Comparison of ENCODE assay signal across 15 cellular contexts in genomic region chr11:17610402-17610894, GRCh38.
"Had no signal": no experiment of that assay in that cellular context is flagged by ENCODE, and none has a peak within 500 bp of the region (broad histone marks: within the 10 kb centered on the region; RNA-seq: fewer than 3 reads in every experiment).

No MANE protein-coding gene starts in this region.

- H3K4me1 ChIP-seq: adrenal gland, sigmoid colon, testis had no signal

- H3K4me3 Mint-ChIP-seq: activated B cell treated with CpG ODN at 0.5 μM for 24 hours; activated naive CD4-positive, alpha-beta T cell treated with anti-CD3 and anti-CD28 coated beads for 36 hours; activated T-helper 1 cell treated with anti-CD3 and anti-CD28 coated beads, Interleukin-12 subunit alpha, Interleukin-12 subunit beta, Interleukin-2, Interleukin-4 antibody, amounts not matched to agents 30 ng/mL and 10 ng/mL and 1 ng/mL, durations not matched to agents 14 hours and 24 hours and 36 hours; natural killer cell treated with Interleukin-12 subunit alpha and Interleukin-12 subunit beta and Interleukin-15 and Interleukin-18, amount 100 ng/mL, for 72 hours; stimulated activated naive CD8-positive, alpha-beta T cell treated with anti-CD3 and anti-CD28 coated beads, Interleukin-15, amount 100 ng/mL, for 72 hours; T-helper 1 cell treated with Interleukin-12 subunit alpha and Interleukin-12 subunit beta and Interleukin-4 antibody, amounts not matched to agents 30 μg/mL and 1 μg/mL, for 36 hours had no signal

- H3K4me3 ChIP-seq: adrenal gland, sigmoid colon, testis had no signal

- DNase-seq: activated B cell treated with CpG ODN at 0.5 μM for 24 hours; activated naive CD4-positive, alpha-beta T cell treated with anti-CD3 and anti-CD28 coated beads for 36 hours; dermis blood vessel endothelial cell; hypothalamus; occipital lobe; SHP77; sigmoid colon; stimulated activated CD4-positive, alpha-beta T cell treated with anti-CD3 and anti-CD28 coated beads, Interleukin-2, amount 100 ng/mL, for 48 hours; stimulated activated naive CD8-positive, alpha-beta T cell treated with anti-CD3 and anti-CD28 coated beads, Interleukin-15, amount 100 ng/mL, for 72 hours; testis had no signal

- H3K36me3 Mint-ChIP-seq: natural killer cell treated with Interleukin-12 subunit alpha and Interleukin-12 subunit beta and Interleukin-15 and Interleukin-18, amount 100 ng/mL, for 72 hours had no signal

- FAIRE-seq: TTC549 had no signal

- H3K9me3 Mint-ChIP-seq: activated B cell treated with CpG ODN at 0.5 μM for 24 hours; activated naive CD4-positive, alpha-beta T cell treated with anti-CD3 and anti-CD28 coated beads for 36 hours; activated T-helper 1 cell treated with anti-CD3 and anti-CD28 coated beads, Interleukin-12 subunit alpha, Interleukin-12 subunit beta, Interleukin-2, Interleukin-4 antibody, amounts not matched to agents 30 ng/mL and 10 ng/mL and 1 ng/mL, durations not matched to agents 14 hours and 24 hours and 36 hours; natural killer cell treated with Interleukin-12 subunit alpha and Interleukin-12 subunit beta and Interleukin-15 and Interleukin-18, amount 100 ng/mL, for 72 hours; stimulated activated naive CD8-positive, alpha-beta T cell treated with anti-CD3 and anti-CD28 coated beads, Interleukin-15, amount 100 ng/mL, for 72 hours; T-helper 1 cell treated with Interleukin-12 subunit alpha and Interleukin-12 subunit beta and Interleukin-4 antibody, amounts not matched to agents 30 μg/mL and 1 μg/mL, for 36 hours had no signal

- H3K27me3 ChIP-seq: adrenal gland, sigmoid colon, testis had no signal

- H3K4me1 Mint-ChIP-seq: activated B cell treated with CpG ODN at 0.5 μM for 24 hours; stimulated activated naive CD8-positive, alpha-beta T cell treated with anti-CD3 and anti-CD28 coated beads, Interleukin-15, amount 100 ng/mL, for 72 hours had no signal

- H3K27ac ChIP-seq: adrenal gland, sigmoid colon, testis had no signal

- H3K36me3 ChIP-seq: adrenal gland, sigmoid colon had no signal

- ATAC-seq: natural killer cell treated with Interleukin-12 subunit alpha and Interleukin-12 subunit beta and Interleukin-15 and Interleukin-18, amount 100 ng/mL, for 72 hours; stimulated activated naive CD8-positive, alpha-beta T cell treated with anti-CD3 and anti-CD28 coated beads, Interleukin-15, amount 100 ng/mL, for 72 hours had no signal

- H3K9me3 ChIP-seq: adrenal gland, sigmoid colon, testis had no signal

- H3K27ac Mint-ChIP-seq: activated B cell treated with CpG ODN at 0.5 μM for 24 hours; activated naive CD4-positive, alpha-beta T cell treated with anti-CD3 and anti-CD28 coated beads for 36 hours; activated T-helper 1 cell treated with anti-CD3 and anti-CD28 coated beads, Interleukin-12 subunit alpha, Interleukin-12 subunit beta, Interleukin-2, Interleukin-4 antibody, amounts not matched to agents 30 ng/mL and 10 ng/mL and 1 ng/mL, durations not matched to agents 14 hours and 24 hours and 36 hours; natural killer cell treated with Interleukin-12 subunit alpha and Interleukin-12 subunit beta and Interleukin-15 and Interleukin-18, amount 100 ng/mL, for 72 hours; T-helper 1 cell treated with Interleukin-12 subunit alpha and Interleukin-12 subunit beta and Interleukin-4 antibody, amounts not matched to agents 30 μg/mL and 1 μg/mL, for 36 hours had no signal
